Comparison of ENCODE assay signal across 9 cellular contexts in the genomic region with DNA sequence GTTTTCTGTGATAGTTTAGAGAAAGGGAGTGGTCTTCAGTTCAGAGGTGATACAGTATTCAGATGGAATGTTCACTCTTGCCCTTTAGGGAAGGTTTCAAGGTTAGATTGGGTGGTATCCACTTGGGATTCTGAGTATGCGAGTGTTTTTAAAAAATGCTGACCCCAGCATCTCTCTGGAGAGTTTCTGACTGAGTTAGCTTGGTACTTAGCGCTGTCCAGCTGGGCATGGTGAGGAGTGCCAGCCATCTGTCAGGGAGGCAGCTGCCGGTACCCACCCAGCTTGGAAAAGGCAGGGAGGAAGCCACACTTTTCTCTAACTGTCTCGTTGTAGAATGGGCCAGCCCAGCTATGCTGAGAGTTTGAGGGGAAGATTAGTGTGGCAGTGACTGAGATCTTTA.
A peak's percentile ranks its signal among the peaks of the same experiment; 100 is the strongest.
DNase-seq lines count a peak whose midpoint lies in the region; ATAC-seq and TF ChIP-seq lines count a peak whose summit lies in the region.
"Had no signal": no experiment of that assay in that cellular context is flagged by ENCODE, and none has a peak within 500 bp of the region (broad histone marks: within the 10 kb centered on the region; RNA-seq: fewer than 3 reads in every experiment).

No MANE protein-coding gene starts in this region.

- H3K9me3 Mint-ChIP-seq in activated CD8-positive, alpha-beta memory T cell treated with anti-CD3 and anti-CD28 coated beads, Interleukin-2, amount 10 ng/mL, durations not matched to agents 7 days and 5 days (ENCODE audit: low read depth), result peaks cover 4% of the 10 kb centered on the region

- no peak for DNase-seq in activated CD8-positive, alpha-beta memory T cell treated with anti-CD3 and anti-CD28 coated beads, Interleukin-2, amount 10 ng/mL, durations not matched to agents 7 days and 5 days
- DNase-seq in activated CD8-positive, alpha-beta memory T cell treated with anti-CD3 and anti-CD28 coated beads, Interleukin-2, amount 50 U/mL, for 4 hours, result no peak
- DNase-seq in caudate nucleus (lab: John Stamatoyannopoulos, UW), result no peak
- DNase-seq in transverse colon, result no peak
- DNase-seq in SIG-M5 treated with dmso at 0.1 percent for 504 hours (lab: John Stamatoyannopoulos, UW; ENCODE audit: unreplicated experiment), result no peak
- no peak for DNase-seq in NCI-H1930 (lab: John Stamatoyannopoulos, UW)
- DNase-seq in COR-L47 (lab: John Stamatoyannopoulos, UW), result no peak
- DNase-seq: NCI-H146 had no signal

- intact Hi-C loops in transverse colon (cut with DNase I; ENCODE audit: low total_unique reads), result no loop called here

- H3K4me1 Mint-ChIP-seq in activated CD8-positive, alpha-beta memory T cell treated with anti-CD3 and anti-CD28 coated beads, Interleukin-2, amount 10 ng/mL, durations not matched to agents 7 days and 5 days, result peaks cover 61% of the 10 kb centered on the region

- H3K27me3 ChIP-seq in transverse colon, result no peaks in the 10 kb centered on the region

- peak overlapping the region; percentile 81 for H3K27ac Mint-ChIP-seq in activated CD8-positive, alpha-beta memory T cell treated with anti-CD3 and anti-CD28 coated beads, Interleukin-2, amount 10 ng/mL, durations not matched to agents 7 days and 5 days

- H3K4me3 Mint-ChIP-seq in activated CD8-positive, alpha-beta memory T cell treated with anti-CD3 and anti-CD28 coated beads, Interleukin-2, amount 10 ng/mL, durations not matched to agents 7 days and 5 days, result no peak overlapping the region

- H3K36me3 ChIP-seq in mesodermal cell (ENCODE audit: control insufficient read depth, insufficient read depth, low read length), result peaks cover 34% of the 10 kb centered on the region
- no peaks in the 10 kb centered on the region for H3K36me3 ChIP-seq in transverse colon

- H3K4me1 ChIP-seq in mesodermal cell (ENCODE audit: control insufficient read depth, insufficient read depth, low read length, poor library complexity, severe bottlenecking), result peaks cover 14% of the 10 kb centered on the region
- H3K4me1 ChIP-seq in transverse colon, result peaks cover 7 to 35% (median 15%) of the 10 kb centered on the region in 4 donors

- no peaks in the 10 kb centered on the region for H3K9me3 ChIP-seq in mesodermal cell (ENCODE audit: control insufficient read depth, low read length)
- H3K9me3 ChIP-seq in transverse colon, result no peaks in the 10 kb centered on the region

- H3K4me3 ChIP-seq in mesodermal cell (ENCODE audit: extremely low read depth, insufficient read depth, low read length, poor library complexity, severe bottlenecking) (no peak overlapping the region), transverse colon (no peak overlapping the region)

- WGBS in mesodermal cell (ENCODE audit: insufficient coverage in 2 of 2), 2 experiments, result 91 to 95% methylated on average over 4 of the region's 4 CpGs
- 88 to 100% methylated on average over 1 to 4 of the region's 4 CpGs for WGBS in transverse colon (ENCODE audit: low coverage in 1 of 2), 2 donors

- in situ Hi-C loops in transverse colon (cut with MboI; ENCODE audit: low pct_ligation_motif_present in 1 of 4, low pct_unique_long_range_greater_than_20kb in 1 of 4, low sequenced_read_pairs in 3 of 4), result no loop called here

- peaks cover 73% of the 10 kb centered on the region for H3K36me3 Mint-ChIP-seq in activated CD8-positive, alpha-beta memory T cell treated with anti-CD3 and anti-CD28 coated beads, Interleukin-2, amount 10 ng/mL, durations not matched to agents 7 days and 5 days

- no peak for TF ChIP-seq CTCF in transverse colon (IDR thresholded peaks at IDR 0.05)

- H3K27ac ChIP-seq in caudate nucleus (ENCODE audit: low read depth, low read length) (peak overlapping the region; percentile 77), mesodermal cell (ENCODE audit: low read depth, low read length, severe bottlenecking) (peak overlapping the region; percentile 77), transverse colon (peak overlapping the region in 3 of 4 donors; percentile 1 to 53 (median 51))

- CTCF ChIA-PET in activated CD8-positive, alpha-beta memory T cell treated with anti-CD3 and anti-CD28 coated beads, Interleukin-2, amount 10 ng/mL, durations not matched to agents 7 days and 5 days (lab: Charles Lee), result interaction anchor here (1.8 kb wide), 1 partner anchor 10 kb away, joined by 7 read pairs; no protein-coding TSS in a partner anchor

- no peak for TF ChIP-seq EP300 in transverse colon (IDR thresholded peaks at IDR 0.05; ENCODE audit: low read depth)

- no peaks in the 10 kb centered on the region for H3K27me3 Mint-ChIP-seq in activated CD8-positive, alpha-beta memory T cell treated with anti-CD3 and anti-CD28 coated beads, Interleukin-2, amount 10 ng/mL, durations not matched to agents 7 days and 5 days

- no peak for TF ChIP-seq POLR2A in transverse colon (IDR thresholded peaks at IDR 0.05)

- no peak for ATAC-seq in activated CD8-positive, alpha-beta memory T cell treated with anti-CD3 and anti-CD28 coated beads, Interleukin-2, amount 10 ng/mL, durations not matched to agents 7 days and 5 days
